In the genomic region with DNA sequence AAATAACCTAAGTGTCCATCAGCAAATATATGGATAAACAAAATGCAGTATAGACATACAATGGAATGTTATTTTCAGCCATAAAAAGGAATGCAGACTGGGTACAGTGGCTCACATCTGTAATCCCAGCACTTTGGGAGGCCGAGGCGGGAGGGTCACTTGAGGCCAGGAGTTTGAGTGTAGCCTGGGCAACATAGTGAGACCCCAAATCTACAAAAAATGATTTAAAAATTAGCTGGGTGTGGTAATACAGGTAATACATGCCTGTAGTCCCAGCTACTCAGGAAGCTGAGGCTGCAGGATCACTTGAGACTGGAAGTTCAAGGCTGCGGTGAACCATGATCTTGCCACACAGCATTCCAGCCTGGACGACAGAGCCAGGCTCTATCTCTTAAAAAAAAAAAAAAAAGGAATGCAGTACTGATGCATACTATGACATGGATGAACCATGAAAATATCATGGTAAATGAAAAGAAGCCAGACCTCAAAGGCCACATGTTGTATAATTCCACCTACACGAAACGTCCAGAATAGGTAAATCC, we compare ENCODE assay signal across 15 cellular contexts. TPM values are rescaled to one million over a fixed set of nuclear protein-coding genes. Genes with fewer than 3 reads are reported as not detected.
DNase-seq lines count a peak whose midpoint lies in the region; ATAC-seq and TF ChIP-seq lines count a peak whose summit lies in the region.
"Had no signal": no experiment of that assay in that cellular context is flagged by ENCODE, and none has a peak within 500 bp of the region (broad histone marks: within the 10 kb centered on the region; RNA-seq: fewer than 3 reads in every experiment).

No MANE protein-coding gene starts in this region.

- CTCF ChIA-PET in WTC11 (lab: Charles Lee) = interaction anchor here (0.9 kb wide), 1 partner anchor 115 kb away, joined by 3 read pairs; no protein-coding TSS in a partner anchor
- CTCF ChIA-PET in CD4-positive, alpha-beta memory T cell (lab: Charles Lee; ENCODE audit: partially characterized antibody) = no interaction called here

- peaks cover 3% of the 10 kb centered on the region for H3K4me1 ChIP-seq in foreskin keratinocyte
- H3K4me1 ChIP-seq in CD4-positive, alpha-beta memory T cell (ENCODE audit: insufficient read depth, low read length) = peaks cover 68% of the 10 kb centered on the region

- no peaks in the 10 kb centered on the region; the same call in 1 of the 2 replicates for H3K36me3 ChIP-seq in H7 (replicated peaks; ENCODE audit: control insufficient read depth, insufficient read depth, low read length)
- no peaks in the 10 kb centered on the region for H3K36me3 ChIP-seq in CD4-positive, alpha-beta memory T cell (ENCODE audit: insufficient read depth, low read length)

- no peaks in the 10 kb centered on the region for H3K27me3 Mint-ChIP-seq in activated naive CD8-positive, alpha-beta T cell
- no peaks in the 10 kb centered on the region for H3K27me3 Mint-ChIP-seq in activated naive CD8-positive, alpha-beta T cell treated with anti-CD3 and anti-CD28 coated beads, Interleukin-2, amount 50 U/mL, for 24 hours
- H3K27me3 Mint-ChIP-seq in WTC11 (ENCODE audit: low read depth) (no peaks in the 10 kb centered on the region), neural crest cell (ENCODE audit: low read depth) (no peaks in the 10 kb centered on the region)
- no peaks in the 10 kb centered on the region for H3K27me3 Mint-ChIP-seq in CD4-positive, alpha-beta memory T cell

- no peak overlapping the region for H3K27ac ChIP-seq in foreskin keratinocyte
- no peak overlapping the region for H3K27ac ChIP-seq in CD4-positive, alpha-beta memory T cell (ENCODE audit: low read depth, low read length)
- H3K27ac ChIP-seq: BLaER1 had no signal

- POLR2A ChIA-PET in WTC11 (lab: Charles Lee) = no interaction called here
- POLR2A ChIA-PET in CD4-positive, alpha-beta memory T cell (lab: Charles Lee; ENCODE audit: partially characterized antibody) = no interaction called here

- no peaks in the 10 kb centered on the region for H3K9me3 Mint-ChIP-seq in activated naive CD8-positive, alpha-beta T cell (ENCODE audit: low read depth)
- H3K9me3 Mint-ChIP-seq in activated naive CD8-positive, alpha-beta T cell treated with anti-CD3 and anti-CD28 coated beads, Interleukin-2, amount 50 U/mL, for 24 hours = peaks cover 6% of the 10 kb centered on the region
- H3K9me3 Mint-ChIP-seq in WTC11 = peaks cover 13% of the 10 kb centered on the region
- H3K9me3 Mint-ChIP-seq in neural crest cell = peaks cover 9% of the 10 kb centered on the region
- peaks cover 0 to 11% (median 5%) of the 10 kb centered on the region in 8 donors for H3K9me3 Mint-ChIP-seq in CD4-positive, alpha-beta memory T cell
- H3K9me3 Mint-ChIP-seq: HFFc6 had no signal

- DNase-seq in activated naive CD8-positive, alpha-beta T cell treated with anti-CD3 and anti-CD28 coated beads, Interleukin-2, amount 50 U/mL, for 24 hours = no peak
- DNase-seq in WTC11 (ENCODE audit: low spot score) (no peak), neural crest cell (ENCODE audit: low read depth, low spot score) (no peak), foreskin keratinocyte (no peak), H7 (no peak)
- DNase-seq in CD4-positive, alpha-beta memory T cell = no peak
- DNase-seq: 8988T, AML-193, DMS79, GDM1, GOT3, HFFc6 had no signal

- intact Hi-C loops in CD4-positive, alpha-beta memory T cell (cut with micrococcal nuclease) = no loop called here

- H3K4me1 Mint-ChIP-seq in activated naive CD8-positive, alpha-beta T cell (ENCODE audit: low read depth) = peaks cover 62% of the 10 kb centered on the region
- H3K4me1 Mint-ChIP-seq in activated naive CD8-positive, alpha-beta T cell treated with anti-CD3 and anti-CD28 coated beads, Interleukin-2, amount 50 U/mL, for 24 hours = peaks cover 67% of the 10 kb centered on the region
- H3K4me1 Mint-ChIP-seq in WTC11 (peaks cover 28% of the 10 kb centered on the region), neural crest cell (peaks cover 39% of the 10 kb centered on the region)
- peaks cover 39 to 81% (median 60%) of the 10 kb centered on the region in 4 donors for H3K4me1 Mint-ChIP-seq in CD4-positive, alpha-beta memory T cell

- H3K4me3 Mint-ChIP-seq in activated naive CD8-positive, alpha-beta T cell = no peak overlapping the region
- H3K4me3 Mint-ChIP-seq in activated naive CD8-positive, alpha-beta T cell treated with anti-CD3 and anti-CD28 coated beads, Interleukin-2, amount 50 U/mL, for 24 hours = no peak overlapping the region
- H3K4me3 Mint-ChIP-seq in WTC11 (no peak overlapping the region), neural crest cell (peak overlapping the region; percentile 17)
- no peak overlapping the region for H3K4me3 Mint-ChIP-seq in CD4-positive, alpha-beta memory T cell
- H3K4me3 Mint-ChIP-seq: HFFc6 had no signal

- peak overlapping the region; percentile 50 for H3K27ac Mint-ChIP-seq in activated naive CD8-positive, alpha-beta T cell
- H3K27ac Mint-ChIP-seq in activated naive CD8-positive, alpha-beta T cell treated with anti-CD3 and anti-CD28 coated beads, Interleukin-2, amount 50 U/mL, for 24 hours = no peak overlapping the region
- H3K27ac Mint-ChIP-seq in WTC11 (no peak overlapping the region), neural crest cell (ENCODE audit: unreplicated experiment) (peak overlapping the region; percentile 60)
- H3K27ac Mint-ChIP-seq in CD4-positive, alpha-beta memory T cell = peak overlapping the region in 1 of 7 donors; percentile 20
- H3K27ac Mint-ChIP-seq: HFFc6 had no signal

- no peak for TF ChIP-seq CTCF in WTC11 (IDR thresholded peaks at IDR 0.05)
- no peak for TF ChIP-seq CTCF in neural crest cell (conservative IDR thresholded peaks at IDR 0.05)
- no peak for TF ChIP-seq CTCF in foreskin keratinocyte (conservative IDR thresholded peaks at IDR 0.05)

- H3K4me3 ChIP-seq in H7 (ENCODE audit: insufficient read depth, low read depth, low read length) = no peak overlapping the region
- H3K4me3 ChIP-seq in CD4-positive, alpha-beta memory T cell (ENCODE audit: low read length in 2 of 2) = no peak overlapping the region
- H3K4me3 ChIP-seq: HAP-1 had no signal

- H3K36me3 Mint-ChIP-seq in activated naive CD8-positive, alpha-beta T cell = peaks cover 16% of the 10 kb centered on the region
- peaks cover 38% of the 10 kb centered on the region for H3K36me3 Mint-ChIP-seq in activated naive CD8-positive, alpha-beta T cell treated with anti-CD3 and anti-CD28 coated beads, Interleukin-2, amount 50 U/mL, for 24 hours (ENCODE audit: low read depth)
- H3K36me3 Mint-ChIP-seq in WTC11 (peaks cover 23% of the 10 kb centered on the region), neural crest cell (ENCODE audit: low read depth) (peaks cover 19% of the 10 kb centered on the region)
- peaks cover 18 to 22% of the 10 kb centered on the region in 2 donors for H3K36me3 Mint-ChIP-seq in CD4-positive, alpha-beta memory T cell

- peaks cover 0 to 4% of the 10 kb centered on the region in 2 donors for H3K9me3 ChIP-seq in CD4-positive, alpha-beta memory T cell (ENCODE audit: control insufficient read depth in 1 of 2, low read length in 2 of 2)

- H3K27me3 ChIP-seq in foreskin keratinocyte = no peaks in the 10 kb centered on the region
- H3K27me3 ChIP-seq in H7 (ENCODE audit: control insufficient read depth, insufficient read depth, low read length) = no peaks in the 10 kb centered on the region
- H3K27me3 ChIP-seq in CD4-positive, alpha-beta memory T cell (ENCODE audit: insufficient read depth, low read length) = no peaks in the 10 kb centered on the region
- H3K27me3 ChIP-seq: BLaER1 had no signal

- ATAC-seq in activated naive CD8-positive, alpha-beta T cell treated with anti-CD3 and anti-CD28 coated beads, Interleukin-2, amount 50 U/mL, for 24 hours = no peak
- ATAC-seq in WTC11 (no peak), foreskin keratinocyte (no peak)

TF ChIP-seq in WTC11, 78 proteins besides CTCF, POLR2A, EP300 and RAD21 (continues in another document):
- no peak for TF ChIP-seq FOXJ3 (CRISPR knock-in tag; IDR thresholded peaks at IDR 0.05; ENCODE audit: borderline replicate concordance)
- peak; percentile 40; the same call in 1 of the 2 replicates for TF ChIP-seq ZNF121 (CRISPR knock-in tag; IDR thresholded peaks at IDR 0.05)
- no peak for TF ChIP-seq CREB1 (CRISPR knock-in tag; IDR thresholded peaks at IDR 0.05)
- no peak for TF ChIP-seq ZNF416 (CRISPR knock-in tag; IDR thresholded peaks at IDR 0.05)

RNA-seq across cellular contexts. Expression of a gene that starts 6.9 kb away (rescaled TPM):
- total RNA-seq in WTC11 (2021) (63.5 to 64.7 TPM (median 64.6 TPM) in 3 replicates), neural crest cell (93.3 and 94.9 TPM in 2 replicates), foreskin keratinocyte (78.7 and 86.0 TPM in 2 replicates)
- 36.0 and 46.2 TPM in 2 replicates for polyA plus RNA-seq in foreskin keratinocyte
- 82.8 and 84.4 TPM in 2 replicates for total RNA-seq in H7 (2014; rRNA removed; shearing (Covaris generic))
- total RNA-seq in CD4-positive, alpha-beta memory T cell = 10 to 100 TPM; 54.8 to 56.2 TPM
- 10 to 100 TPM; 68.0 to 70.5 TPM for polyA plus RNA-seq in CD4-positive, alpha-beta memory T cell

RNA-seq across cellular contexts. Expression of a gene that starts 26.8 kb away (rescaled TPM):
- total RNA-seq in WTC11 (2021) (63.8 to 82.3 TPM (median 68.4 TPM) in 3 replicates), neural crest cell (80.2 and 86.2 TPM in 2 replicates), foreskin keratinocyte (33.4 and 35.8 TPM in 2 replicates)
- polyA plus RNA-seq in foreskin keratinocyte = 11.0 and 11.8 TPM in 2 replicates
- 28.7 and 30.4 TPM in 2 replicates for total RNA-seq in H7 (2014; rRNA removed; shearing (Covaris generic))
- 10 to 100 TPM; 68.7 to 70.0 TPM for total RNA-seq in CD4-positive, alpha-beta memory T cell
- polyA plus RNA-seq in CD4-positive, alpha-beta memory T cell = 10 to 100 TPM; 51.6 to 58.9 TPM

Comparison
In these comparisons a context has a peak if more than half of its experiments do, and no peak if none do; other contexts are left out.
1. H3K27ac Mint-ChIP-seq: peak in activated naive CD8-positive, alpha-beta T cell (single experiment) and neural crest cell (single experiment); none in activated naive CD8-positive, alpha-beta T cell treated with anti-CD3 and anti-CD28 coated beads, Interleukin-2, amount 50 U/mL, for 24 hours (single experiment) and WTC11 (single experiment).